ENCODE assay signal across 16 cellular contexts in the genomic region with DNA sequence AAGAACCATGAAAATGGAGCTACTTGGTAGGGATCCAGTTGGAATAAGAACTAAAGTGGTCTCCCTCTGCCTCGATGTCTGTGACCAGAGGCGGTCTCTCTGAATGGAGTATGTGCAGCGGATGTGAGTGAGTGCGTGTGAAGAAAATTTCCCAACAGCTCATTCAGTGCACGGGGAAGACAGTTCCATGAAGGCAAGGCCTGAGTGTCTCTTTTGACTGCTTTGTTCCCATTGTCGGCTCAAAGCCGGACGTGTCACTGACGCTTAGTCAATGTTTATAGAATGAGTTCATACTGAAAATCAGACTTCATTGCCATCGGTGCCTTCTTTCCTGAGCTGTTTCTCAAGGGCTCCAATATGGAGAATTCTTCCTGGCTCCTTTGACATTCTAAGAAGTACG. TPM values are rescaled to one million over a fixed set of nuclear protein-coding genes. Genes with fewer than 3 reads are reported as not detected.
A peak's percentile ranks its signal among the peaks of the same experiment; 100 is the strongest.
DNase-seq lines count a peak whose midpoint lies in the region; ATAC-seq and TF ChIP-seq lines count a peak whose summit lies in the region.
"Had no signal": no experiment of that assay in that cellular context is flagged by ENCODE, and none has a peak within 500 bp of the region (broad histone marks: within the 10 kb centered on the region; RNA-seq: fewer than 3 reads in every experiment).

No MANE protein-coding gene starts in this region.

- no peak overlapping the region for H2BK5ac ChIP-seq in IMR-90 (ENCODE audit: low read depth, low read length, poor library complexity, severe bottlenecking)

- H2AFZ ChIP-seq in IMR-90 (replicated peaks; ENCODE audit: low read length, poor library complexity) = peak overlapping the region; percentile 73

- peaks cover 14% of the 10 kb centered on the region for H3K9me1 ChIP-seq in IMR-90 (ENCODE audit: insufficient read depth, low read length)

- H3K4me3 ChIP-seq in AG10803 (ENCODE audit: low read length) (no peak overlapping the region), IMR-90 (ENCODE audit: insufficient read depth, low read depth, low read length) (no peak overlapping the region), brain microvascular endothelial cell (ENCODE audit: low read depth, low read length) (no peak overlapping the region), esophagus squamous epithelium (no peak overlapping the region)
- H3K4me3 ChIP-seq: BLaER1 treated with 17β-estradiol and CSF1 and Interleukin-3, amounts not matched to agents 10 nM and 100 nM; ovary had no signal

- H4K20me1 ChIP-seq in IMR-90 (ENCODE audit: insufficient read depth, low read length) = peaks cover 7% of the 10 kb centered on the region
- H4K20me1 ChIP-seq: BLaER1 treated with 17β-estradiol and CSF1 and Interleukin-3, amounts not matched to agents 10 nM and 100 nM had no signal

- H2BK15ac ChIP-seq in IMR-90 (ENCODE audit: low read depth, low read length) = 0 out of 3 replicates have a peak overlapping the region, but pooled peaks have one; percentile 67

- H4K91ac ChIP-seq in IMR-90 (ENCODE audit: insufficient read depth, low read depth, low read length) = no peak overlapping the region

- no peak overlapping the region for H3K9ac ChIP-seq in IMR-90 (ENCODE audit: low read depth, low read length)
- H3K9ac ChIP-seq: BLaER1 treated with 17β-estradiol and CSF1 and Interleukin-3, amounts not matched to agents 10 nM and 100 nM had no signal

- H3K27me3 ChIP-seq in IMR-90 (ENCODE audit: control insufficient read depth, insufficient read depth, low read length) = peaks cover 16% of the 10 kb centered on the region
- no peaks in the 10 kb centered on the region for H3K27me3 ChIP-seq in brain microvascular endothelial cell (replicated peaks)
- H3K27me3 ChIP-seq in esophagus squamous epithelium = peaks cover 0 to 6% (median 0%) of the 10 kb centered on the region in 4 donors
- H3K27me3 ChIP-seq: BLaER1 treated with 17β-estradiol and CSF1 and Interleukin-3, amounts not matched to agents 10 nM and 100 nM; ovary had no signal

- peak; percentile 80 for ATAC-seq in IMR-90 (ENCODE audit: low read depth)

- peak overlapping the region; percentile 33; the same call in 1 of the 2 replicates for H3K14ac ChIP-seq in IMR-90 (replicated peaks; ENCODE audit: low read depth, low read length)

- H3K56ac ChIP-seq in IMR-90 (ENCODE audit: extremely low read depth, insufficient read depth, low read length) = no peak overlapping the region

- TF ChIP-seq POLR2A in IMR-90 (IDR thresholded peaks at IDR 0.05; ENCODE audit: low read depth, low read length) = no peak
- TF ChIP-seq POLR2A in esophagus squamous epithelium (IDR thresholded peaks at IDR 0.05) = no peak

- H2AK5ac ChIP-seq in IMR-90 (ENCODE audit: low read depth, low read length) = peak overlapping the region; percentile 52; the same call in 1 of the 2 replicates

- no peaks in the 10 kb centered on the region for H3K79me1 ChIP-seq in IMR-90 (ENCODE audit: low read depth in 1 of 2, low read length in 2 of 2)

- peak overlapping the region; percentile 48; the same call in 1 of the 2 replicates for H2BK20ac ChIP-seq in IMR-90 (ENCODE audit: low read depth, low read length)

- H3K27ac ChIP-seq in IMR-90 (ENCODE audit: insufficient read depth, low read length) = no peak overlapping the region; the same call in 1 of the 2 replicates
- H3K27ac ChIP-seq in brain microvascular endothelial cell = peak overlapping the region; percentile 95
- no peak overlapping the region for H3K27ac ChIP-seq in esophagus squamous epithelium
- H3K27ac ChIP-seq: BLaER1 treated with 17β-estradiol and CSF1 and Interleukin-3, amounts not matched to agents 10 nM and 100 nM; ovary had no signal

- DNase-seq in AG10803 (ENCODE audit: low read depth) (peak; percentile 32), IMR-90 (peak; percentile 89), brain microvascular endothelial cell (peak; percentile 96), kidney tubule cell (ENCODE audit: low spot score) (peak; percentile 62), NCI-H345 treated with DMSO at 0.1 percent for 48 hours (lab: John Stamatoyannopoulos, UW; ENCODE audit: unreplicated experiment) (no peak), germinal center (ENCODE audit: low spot score) (no peak), esophagus squamous epithelium (lab: John Stamatoyannopoulos, UW) (no peak), NCI-H1105 treated with DMSO at 0.1 percent for 48 hours (lab: John Stamatoyannopoulos, UW) (no peak)
- DNase-seq: activated CD4-positive, alpha-beta memory T cell treated with anti-CD3 and anti-CD28 coated beads for 36 hours; amygdala; effector CD8-positive, alpha-beta T cell; glutamatergic neuron; NK-92 treated with Interleukin-12 subunit alpha and Interleukin-12 subunit beta, amount 100 ng/mL, for 24 hours; ovary; substantia nigra had no signal

- TF ChIP-seq CTCF in AG10803 (conservative IDR thresholded peaks at IDR 0.05; ENCODE audit: low read length) = no peak
- no peak for TF ChIP-seq CTCF in IMR-90 (conservative IDR thresholded peaks at IDR 0.05; ENCODE audit: low read depth, low read length)
- TF ChIP-seq CTCF in brain microvascular endothelial cell (IDR thresholded peaks at IDR 0.05; ENCODE audit: low read depth, low read length, missing control alignments) = no peak
- TF ChIP-seq CTCF in esophagus squamous epithelium (IDR thresholded peaks at IDR 0.05) = no peak

- H2BK120ac ChIP-seq in IMR-90 (ENCODE audit: low read depth, low read length) = peak overlapping the region; percentile 54

- H3K36me3 ChIP-seq in IMR-90 (ENCODE audit: control insufficient read depth, insufficient read depth, low read length) (no peaks in the 10 kb centered on the region), brain microvascular endothelial cell (replicated peaks) (no peaks in the 10 kb centered on the region), esophagus squamous epithelium (no peaks in the 10 kb centered on the region)
- H3K36me3 ChIP-seq: BLaER1 treated with 17β-estradiol and CSF1 and Interleukin-3, amounts not matched to agents 10 nM and 100 nM; ovary had no signal

- no TSS peak for BruUV-seq in IMR-90 (replicated peaks; lab: Mats Ljungman, UMichigan)

- H3K4ac ChIP-seq in IMR-90 (ENCODE audit: low read depth, low read length) = peak overlapping the region; percentile 64

- CTCF ChIA-PET in IMR-90 (lab: Yijun Ruan, JAX) = interaction anchor here (1.4 kb wide), 1 partner anchor 22 kb away, joined by 3 read pairs; no protein-coding TSS in a partner anchor

- H3K23ac ChIP-seq in IMR-90 (ENCODE audit: low read depth, low read length) = 0 out of 2 replicates have a peak overlapping the region, but pooled peaks have one; percentile 19

- peaks cover 16% of the 10 kb centered on the region for H3K4me1 ChIP-seq in IMR-90 (ENCODE audit: control insufficient read depth, insufficient read depth, low read length)
- no peaks in the 10 kb centered on the region for H3K4me1 ChIP-seq in esophagus squamous epithelium

- H4K8ac ChIP-seq in IMR-90 (ENCODE audit: low read depth in 2 of 2, low read length in 2 of 2) = peak overlapping the region in 1 of 2 experiments; percentile 54; a peak in 1 of 4 replicates

- dilution Hi-C loops in IMR-90 (cut with HindIII; ENCODE audit: low sequenced_read_pairs, unreplicated experiment) = no loop called here

- intact Hi-C loops in IMR-90 (cut with micrococcal nuclease) (no loop called here), esophagus squamous epithelium (cut with DNase I) (no loop called here)

- no peak overlapping the region; the same call in 1 of the 2 replicates for H3K18ac ChIP-seq in IMR-90 (ENCODE audit: low read depth, low read length)

- POLR2A ChIA-PET in IMR-90 (lab: Charles Lee; ENCODE audit: unreplicated experiment) = no interaction called here

- H3K9me3 ChIP-seq in IMR-90 (ENCODE audit: control insufficient read depth, insufficient read depth, low read length) (no peaks in the 10 kb centered on the region), esophagus squamous epithelium (no peaks in the 10 kb centered on the region)
- H3K9me3 ChIP-seq: BLaER1 treated with 17β-estradiol and CSF1 and Interleukin-3, amounts not matched to agents 10 nM and 100 nM; ovary had no signal

- in situ Hi-C loops in IMR-90 (cut with MboI; ENCODE audit: low sequenced_read_pairs) (no loop called here), brain microvascular endothelial cell (cut with HindIII; ENCODE audit: low pct_ligation_motif_present, low sequenced_read_pairs) (no loop called here)

- peak overlapping the region; percentile 76 for H2AK9ac ChIP-seq in IMR-90 (replicated peaks; ENCODE audit: low read depth, low read length, poor library complexity)

- TF ChIP-seq RAD21 in IMR-90 (IDR thresholded peaks at IDR 0.05; ENCODE audit: low read length) = no peak; the same call in 1 of the 2 replicates

- no CpG with 5 or more reads among the region's 11 CpGs for WGBS in IMR-90 (ENCODE audit: extremely low coverage in 2 of 2, insufficient read length in 1 of 2), 2 experiments
- WGBS in esophagus squamous epithelium, 2 donors = 60 to 65% methylated on average over 11 of the region's 11 CpGs

- H3K4me2 ChIP-seq in IMR-90 (ENCODE audit: low read depth, low read length) = peak overlapping the region; percentile 1
- H3K4me2 ChIP-seq: BLaER1 treated with 17β-estradiol and CSF1 and Interleukin-3, amounts not matched to agents 10 nM and 100 nM had no signal

- no peak overlapping the region for H4K5ac ChIP-seq in IMR-90 (ENCODE audit: low read depth, low read length)

TF ChIP-seq in IMR-90, 13 proteins besides CTCF, POLR2A, EP300 and RAD21:
- peak; percentile 62 for TF ChIP-seq BHLHE40 (IDR thresholded peaks at IDR 0.05; ENCODE audit: low read depth, low read length)
- no peak for TF ChIP-seq MAZ (IDR thresholded peaks at IDR 0.05; ENCODE audit: borderline replicate concordance, low read depth, low read length)
- TF ChIP-seq RCOR1 (IDR thresholded peaks at IDR 0.05; ENCODE audit: insufficient replicate concordance, low read length) = no peak
- peak; percentile 85 for TF ChIP-seq CEBPB (IDR thresholded peaks at IDR 0.05; ENCODE audit: low read depth, low read length)
- peak; percentile 63 for TF ChIP-seq FOS (IDR thresholded peaks at IDR 0.05; ENCODE audit: low read depth, low read length)
TF ChIP-seq in IMR-90: peak in this region for 3.

RNA-seq across cellular contexts. Expression of gene GRB10, which starts 55.3 kb away (rescaled TPM):
- total RNA-seq in IMR-90 (2012; rRNA removed) = 11.7 and 15.1 TPM in 2 replicates
- polyA plus RNA-seq in IMR-90 (2012; rRNA removed) = 5.1 and 6.3 TPM in 2 replicates
- polyA plus RNA-seq in IMR-90 (2012; cell fraction: cytosol; rRNA removed) = 3.2 and 4.4 TPM in 2 replicates
- polyA plus RNA-seq in IMR-90 (2012; cell fraction: nucleus; rRNA removed; ENCODE audit: low replicate concordance) = 9.7 and 18.9 TPM in 2 replicates
- total RNA-seq in esophagus squamous epithelium = 10 to 100 TPM in 2 of 4 donors, 1 to 10 TPM in 2; 3.5 to 35.1 (median 9.2) TPM

Comparison
In these comparisons a context has a peak if more than half of its experiments do, and no peak if none do; other contexts are left out.
1. DNase-seq: peak in AG10803 (single experiment), IMR-90 (single experiment), brain microvascular endothelial cell (single experiment) and kidney tubule cell (single experiment); none in NCI-H345 treated with DMSO at 0.1 percent for 48 hours (single experiment), germinal center (single experiment), esophagus squamous epithelium (single experiment) and NCI-H1105 treated with DMSO at 0.1 percent for 48 hours (single experiment).